Comparison of ENCODE assay signal across 11 cellular contexts in genomic region chr4:114005569-114006442, GRCh38. TPM values are rescaled to one million over a fixed set of nuclear protein-coding genes. Genes with fewer than 3 reads are reported as not detected.
DNase-seq lines count a peak whose midpoint lies in the region; ATAC-seq and TF ChIP-seq lines count a peak whose summit lies in the region.
"Had no signal": no experiment of that assay in that cellular context is flagged by ENCODE, and none has a peak within 500 bp of the region (broad histone marks: within the 10 kb centered on the region; RNA-seq: fewer than 3 reads in every experiment).

No MANE protein-coding gene starts in this region.

- ATAC-seq in activated CD8-positive, alpha-beta T cell treated with anti-CD3 and anti-CD28 coated beads, Interleukin-2, amount 10 ng/mL, durations not matched to agents 7 days and 5 days = no peak

- H3K27ac Mint-ChIP-seq in HFFc6 (no peak overlapping the region), mesothelial cell of epicardium (no peak overlapping the region), osteocyte (ENCODE audit: unreplicated experiment) (no peak overlapping the region)
- peak overlapping the region; percentile 27 for H3K27ac Mint-ChIP-seq in activated CD8-positive, alpha-beta T cell treated with anti-CD3 and anti-CD28 coated beads, Interleukin-2, amount 10 ng/mL, durations not matched to agents 7 days and 5 days

- H3K36me3 ChIP-seq in skeletal muscle satellite cell (ENCODE audit: insufficient read depth, low read length) = no peaks in the 10 kb centered on the region

- peak overlapping the region; percentile 50 for H3K4me2 ChIP-seq in skeletal muscle satellite cell (ENCODE audit: low read length)

- CTCF ChIA-PET in activated CD8-positive, alpha-beta T cell treated with anti-CD3 and anti-CD28 coated beads, Interleukin-2, amount 10 ng/mL, durations not matched to agents 7 days and 5 days (lab: Charles Lee) = no interaction called here

- H3K27me3 ChIP-seq in skeletal muscle satellite cell (ENCODE audit: control insufficient read depth, insufficient read depth, low read length) = no peaks in the 10 kb centered on the region

- H3K4me1 Mint-ChIP-seq in HFFc6 (ENCODE audit: low read depth) (peaks cover 17% of the 10 kb centered on the region), mesothelial cell of epicardium (no peaks in the 10 kb centered on the region), osteocyte (ENCODE audit: unreplicated experiment) (peaks cover 27% of the 10 kb centered on the region)
- peaks cover 14% of the 10 kb centered on the region for H3K4me1 Mint-ChIP-seq in activated CD8-positive, alpha-beta T cell treated with anti-CD3 and anti-CD28 coated beads, Interleukin-2, amount 10 ng/mL, durations not matched to agents 7 days and 5 days (ENCODE audit: low read depth)

- H3K9me3 Mint-ChIP-seq in HFFc6 (peaks cover 8% of the 10 kb centered on the region), mesothelial cell of epicardium (peaks cover 21% of the 10 kb centered on the region), osteocyte (ENCODE audit: unreplicated experiment) (peaks cover under 1% of the 10 kb centered on the region)
- H3K9me3 Mint-ChIP-seq in activated CD8-positive, alpha-beta T cell treated with anti-CD3 and anti-CD28 coated beads, Interleukin-2, amount 10 ng/mL, durations not matched to agents 7 days and 5 days (ENCODE audit: insufficient read depth) = no peaks in the 10 kb centered on the region

- H3K27me3 Mint-ChIP-seq in HFFc6 (ENCODE audit: insufficient read depth) (peaks cover 2% of the 10 kb centered on the region), mesothelial cell of epicardium (ENCODE audit: low read depth) (no peaks in the 10 kb centered on the region), osteocyte (ENCODE audit: unreplicated experiment) (no peaks in the 10 kb centered on the region)
- peaks cover 9% of the 10 kb centered on the region for H3K27me3 Mint-ChIP-seq in activated CD8-positive, alpha-beta T cell treated with anti-CD3 and anti-CD28 coated beads, Interleukin-2, amount 10 ng/mL, durations not matched to agents 7 days and 5 days (ENCODE audit: low read depth)

- no peak for TF ChIP-seq CTCF in HFFc6 (IDR thresholded peaks at IDR 0.05)
- no peak for TF ChIP-seq CTCF in fibroblast of the aortic adventitia (IDR thresholded peaks at IDR 0.05; ENCODE audit: insufficient read depth, low read length)
- TF ChIP-seq CTCF in mesothelial cell of epicardium (IDR thresholded peaks at IDR 0.05; ENCODE audit: unreplicated experiment) = no peak
- no peak for TF ChIP-seq CTCF in osteocyte (IDR thresholded peaks at IDR 0.05)

- peaks cover 14% of the 10 kb centered on the region for H3K4me1 ChIP-seq in skeletal muscle satellite cell (ENCODE audit: control insufficient read depth, insufficient read depth, low read length)

- H3K4me3 ChIP-seq in fibroblast of the aortic adventitia (ENCODE audit: low read depth, low read length) (no peak overlapping the region), skeletal muscle satellite cell (ENCODE audit: low read length) (no peak overlapping the region)

- peaks cover 16% of the 10 kb centered on the region for H3K36me3 Mint-ChIP-seq in HFFc6 (ENCODE audit: low read depth)
- H3K36me3 Mint-ChIP-seq in activated CD8-positive, alpha-beta T cell treated with anti-CD3 and anti-CD28 coated beads, Interleukin-2, amount 10 ng/mL, durations not matched to agents 7 days and 5 days (ENCODE audit: low read depth) = no peaks in the 10 kb centered on the region
- no peaks in the 10 kb centered on the region for H3K36me3 Mint-ChIP-seq in mesothelial cell of epicardium
- no peaks in the 10 kb centered on the region for H3K36me3 Mint-ChIP-seq in osteocyte (ENCODE audit: unreplicated experiment)

- no peak overlapping the region for H3K9ac ChIP-seq in skeletal muscle satellite cell (ENCODE audit: low read depth, low read length)

- H3K4me3 Mint-ChIP-seq in HFFc6 = no peak overlapping the region
- no peak overlapping the region for H3K4me3 Mint-ChIP-seq in activated CD8-positive, alpha-beta T cell treated with anti-CD3 and anti-CD28 coated beads, Interleukin-2, amount 10 ng/mL, durations not matched to agents 7 days and 5 days
- H3K4me3 Mint-ChIP-seq in mesothelial cell of epicardium = no peak overlapping the region
- no peak overlapping the region for H3K4me3 Mint-ChIP-seq in osteocyte (ENCODE audit: unreplicated experiment)

- POLR2A ChIA-PET in activated CD8-positive, alpha-beta T cell treated with anti-CD3 and anti-CD28 coated beads, Interleukin-2, amount 10 ng/mL, durations not matched to agents 7 days and 5 days (lab: Charles Lee) = no interaction called here

- DNase-seq in HFFc6 (peak; percentile 49), fibroblast of the aortic adventitia (ENCODE audit: low read depth) (peak; percentile 88), mesothelial cell of epicardium (ENCODE audit: low spot score in 2 of 2, unreplicated experiment in 2 of 2) (no peak), osteocyte (ENCODE audit: extremely low spot score, unreplicated experiment) (no peak), NCI-H2227 (lab: John Stamatoyannopoulos, UW; ENCODE audit: unreplicated experiment) (no peak)
- no peak for DNase-seq in activated CD8-positive, alpha-beta T cell treated with anti-CD3 and anti-CD28 coated beads, Interleukin-2, amount 10 ng/mL, durations not matched to agents 7 days and 5 days
- DNase-seq: activated gamma-delta T cell, H7, NCI-H1436 treated with DMSO at 0.1 percent for 48 hours, OCI-M1 had no signal

- no peaks in the 10 kb centered on the region for H3K9me3 ChIP-seq in skeletal muscle satellite cell (replicated peaks; ENCODE audit: low read length)

RNA-seq across cellular contexts. Expression of gene ARSJ, which starts 26.4 kb away (rescaled TPM):
- 10 to 100 TPM; 33.4 to 40.6 (median 36.1) TPM for total RNA-seq in HFFc6 (2021; fragmentation: NEBNext Ultra II Directional; extraction: Animal tissue kit (Norgen Biotek cat#: 25700))
- not detected for total RNA-seq in activated CD8-positive, alpha-beta T cell treated with anti-CD3 and anti-CD28 coated beads, Interleukin-2, amount 10 ng/mL, durations not matched to agents 7 days and 5 days
- total RNA-seq in fibroblast of the aortic adventitia (ENCODE audit: low replicate concordance) (12.4 and 23.8 TPM in 2 replicates), mesothelial cell of epicardium (3.1 to 3.8 TPM (median 3.3 TPM) in 3 replicates), osteocyte (61.7 and 63.3 TPM in 2 replicates)
- 29.2 and 34.3 TPM in 2 replicates for total RNA-seq in skeletal muscle satellite cell (2012; rRNA removed)

Comparison
In these comparisons a context has a peak if more than half of its experiments do, and no peak if none do; other contexts are left out.
1. DNase-seq: peak in HFFc6 (single experiment) and fibroblast of the aortic adventitia (single experiment); none in activated CD8-positive, alpha-beta T cell treated with anti-CD3 and anti-CD28 coated beads, Interleukin-2, amount 10 ng/mL, durations not matched to agents 7 days and 5 days (single experiment), mesothelial cell of epicardium (0 of 2), osteocyte (single experiment) and NCI-H2227 (single experiment).